In the genomic region with DNA sequence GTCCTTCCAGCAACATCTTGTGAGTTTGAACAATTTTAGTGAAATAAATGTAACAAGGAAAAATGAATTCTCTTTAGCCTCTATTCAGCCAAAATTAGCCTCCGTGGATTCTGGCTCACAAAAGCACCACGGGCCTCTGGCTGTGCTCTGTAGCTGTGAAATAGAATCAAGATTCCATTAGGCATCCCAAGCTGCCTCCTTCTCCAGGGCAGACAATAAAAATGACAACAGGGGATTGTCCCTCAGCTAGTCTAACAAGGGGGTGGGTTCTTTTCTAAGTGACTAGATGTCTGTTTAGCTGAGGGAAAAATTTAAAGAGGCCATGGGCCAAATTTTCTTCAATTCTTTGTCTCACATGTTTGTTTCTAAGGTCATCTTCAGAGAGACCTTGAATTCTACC, we compare ENCODE assay signal across 19 cellular contexts.
"Had no signal": no experiment of that assay in that cellular context is flagged by ENCODE, and none has a peak within 500 bp of the region (broad histone marks: within the 10 kb centered on the region; RNA-seq: fewer than 3 reads in every experiment).

No MANE protein-coding gene starts in this region.

- DNase-seq: activated CD4-positive, alpha-beta memory T cell treated with anti-CD3 and anti-CD28 coated beads, Interleukin-2, amount 10 ng/mL, durations not matched to agents 7 days and 5 days; activated CD4-positive, alpha-beta T cell treated with anti-CD3 and anti-CD28 coated beads for 36 hours; activated CD4-positive, alpha-beta T cell treated with anti-CD3 and anti-CD28 coated beads, Interleukin-2, amount 50 U/mL, for 1 hour; activated gamma-delta T cell treated with Interleukin-2 at 50 U/mL for 16 hours; activated naive CD4-positive, alpha-beta T cell treated with anti-CD3 and anti-CD28 coated beads, Interleukin-2, amount 50 U/mL, for 16 hours; activated T-cell treated with anti-CD3 and anti-CD28 coated beads for 4 hours; activated T-cell treated with anti-CD3 and anti-CD28 coated beads, Interleukin-2, amount 50 U/mL, for 72 hours; aorta; central memory CD4-positive, alpha-beta T cell; Kasumi-1; KBM-7; NCI-H1930; NCI-H446; NCI-H524; PC-3; SIG-M5; T-helper 17 cell had no signal

- H3K27ac Mint-ChIP-seq: activated CD4-positive, alpha-beta memory T cell treated with anti-CD3 and anti-CD28 coated beads, Interleukin-2, amount 10 ng/mL, durations not matched to agents 7 days and 5 days; activated CD4-positive, alpha-beta T cell treated with anti-CD3 and anti-CD28 coated beads for 36 hours; activated T-cell treated with anti-CD3 and anti-CD28 coated beads, Interleukin-2, amount 50 U/mL, for 72 hours; activated T-helper 2 cell treated with anti-CD3 and anti-CD28 coated beads, Interferon-gamma antibody, Interleukin-2, Interleukin-4, amounts not matched to agents 10 μg/mL and 5 μg/mL and 100 μg/mL, durations not matched to agents 14 hours and 24 hours and 36 hours; T-helper 17 cell had no signal

- H3K27me3 Mint-ChIP-seq: activated CD4-positive, alpha-beta memory T cell treated with anti-CD3 and anti-CD28 coated beads, Interleukin-2, amount 10 ng/mL, durations not matched to agents 7 days and 5 days; activated CD4-positive, alpha-beta T cell treated with anti-CD3 and anti-CD28 coated beads for 36 hours; T-helper 17 cell had no signal

- H3K27ac ChIP-seq: VCaP had no signal

- H3K9me3 Mint-ChIP-seq: activated CD4-positive, alpha-beta memory T cell treated with anti-CD3 and anti-CD28 coated beads, Interleukin-2, amount 10 ng/mL, durations not matched to agents 7 days and 5 days; activated T-cell treated with anti-CD3 and anti-CD28 coated beads, Interleukin-2, amount 50 U/mL, for 72 hours; activated T-helper 2 cell treated with anti-CD3 and anti-CD28 coated beads, Interferon-gamma antibody, Interleukin-2, Interleukin-4, amounts not matched to agents 10 μg/mL and 5 μg/mL and 100 μg/mL, durations not matched to agents 14 hours and 24 hours and 36 hours had no signal

- H3K4me3 Mint-ChIP-seq: activated CD4-positive, alpha-beta memory T cell treated with anti-CD3 and anti-CD28 coated beads, Interleukin-2, amount 10 ng/mL, durations not matched to agents 7 days and 5 days; activated CD4-positive, alpha-beta T cell treated with anti-CD3 and anti-CD28 coated beads for 36 hours; activated T-cell treated with anti-CD3 and anti-CD28 coated beads, Interleukin-2, amount 50 U/mL, for 72 hours; T-helper 17 cell had no signal

- H3K4me1 Mint-ChIP-seq: activated CD4-positive, alpha-beta memory T cell treated with anti-CD3 and anti-CD28 coated beads, Interleukin-2, amount 10 ng/mL, durations not matched to agents 7 days and 5 days; activated CD4-positive, alpha-beta T cell treated with anti-CD3 and anti-CD28 coated beads for 36 hours; T-helper 17 cell had no signal

- ATAC-seq: activated CD4-positive, alpha-beta T cell treated with anti-CD3 and anti-CD28 coated beads for 36 hours; activated T-cell treated with anti-CD3 and anti-CD28 coated beads, Interleukin-2, amount 50 U/mL, for 72 hours; PC-3; T-helper 17 cell had no signal
